1 cellular context compared by ENCODE assay signal in the genomic region with DNA sequence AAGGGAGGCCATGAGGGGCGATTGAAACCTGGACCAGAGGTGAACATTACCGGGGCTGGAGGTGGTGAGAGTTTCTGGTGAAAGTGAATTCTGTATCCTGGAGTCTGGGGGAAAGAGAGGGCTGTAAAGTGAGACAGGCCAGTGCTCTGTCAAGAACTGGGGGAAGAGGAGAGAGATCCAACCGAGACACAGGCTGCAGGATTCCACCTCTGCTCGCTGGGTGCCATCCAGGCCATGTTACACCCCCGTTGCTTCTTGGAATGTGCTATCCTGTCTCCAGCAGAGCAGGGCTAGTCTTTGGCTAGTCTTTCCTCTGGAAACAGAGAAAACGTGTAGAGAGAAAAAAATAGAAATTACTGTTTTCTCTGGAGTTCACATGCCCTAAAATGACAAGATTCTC.
A peak's percentile ranks its signal among the peaks of the same experiment; 100 is the strongest.
TF ChIP-seq lines count a peak whose summit lies in the region.

No MANE protein-coding gene starts in this region.

TF ChIP-seq in K562, 482 proteins besides CTCF, POLR2A, EP300 and RAD21:
- TF ChIP-seq, protein P1, sequence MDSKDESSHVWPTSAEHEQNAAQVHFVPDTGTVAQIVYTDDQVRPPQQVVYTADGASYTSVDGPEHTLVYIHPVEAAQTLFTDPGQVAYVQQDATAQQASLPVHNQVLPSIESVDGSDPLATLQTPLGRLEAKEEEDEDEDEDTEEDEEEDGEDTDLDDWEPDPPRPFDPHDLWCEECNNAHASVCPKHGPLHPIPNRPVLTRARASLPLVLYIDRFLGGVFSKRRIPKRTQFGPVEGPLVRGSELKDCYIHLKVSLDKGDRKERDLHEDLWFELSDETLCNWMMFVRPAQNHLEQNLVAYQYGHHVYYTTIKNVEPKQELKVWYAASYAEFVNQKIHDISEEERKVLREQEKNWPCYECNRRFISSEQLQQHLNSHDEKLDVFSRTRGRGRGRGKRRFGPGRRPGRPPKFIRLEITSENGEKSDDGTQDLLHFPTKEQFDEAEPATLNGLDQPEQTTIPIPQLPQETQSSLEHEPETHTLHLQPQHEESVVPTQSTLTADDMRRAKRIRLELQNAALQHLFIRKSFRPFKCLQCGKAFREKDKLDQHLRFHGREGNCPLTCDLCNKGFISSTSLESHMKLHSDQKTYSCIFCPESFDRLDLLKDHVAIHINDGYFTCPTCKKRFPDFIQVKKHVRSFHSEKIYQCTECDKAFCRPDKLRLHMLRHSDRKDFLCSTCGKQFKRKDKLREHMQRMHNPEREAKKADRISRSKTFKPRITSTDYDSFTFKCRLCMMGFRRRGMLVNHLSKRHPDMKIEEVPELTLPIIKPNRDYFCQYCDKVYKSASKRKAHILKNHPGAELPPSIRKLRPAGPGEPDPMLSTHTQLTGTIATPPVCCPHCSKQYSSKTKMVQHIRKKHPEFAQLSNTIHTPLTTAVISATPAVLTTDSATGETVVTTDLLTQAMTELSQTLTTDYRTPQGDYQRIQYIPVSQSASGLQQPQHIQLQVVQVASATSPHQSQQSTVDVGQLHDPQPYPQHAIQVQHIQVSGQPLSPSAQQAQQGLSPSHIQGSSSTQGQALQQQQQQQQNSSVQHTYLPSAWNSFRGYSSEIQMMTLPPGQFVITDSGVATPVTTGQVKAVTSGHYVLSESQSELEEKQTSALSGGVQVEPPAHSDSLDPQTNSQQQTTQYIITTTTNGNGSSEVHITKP (IDR thresholded peaks at IDR 0.05; ENCODE audit: partially characterized antibody) = peak; percentile 65
- no peak for TF ChIP-seq MTA2 (IDR thresholded peaks at IDR 0.05; ENCODE audit: low read depth)
